Comparison of ENCODE assay signal across 8 cellular contexts in genomic region chr6:157762636-157763035, GRCh38.
DNase-seq lines count a peak whose midpoint lies in the region; ATAC-seq, FAIRE-seq and TF ChIP-seq lines count a peak whose summit lies in the region.

No MANE protein-coding gene starts in this region.

- H3K27ac ChIP-seq in RWPE1 = peak overlapping the region; percentile 64
- peak overlapping the region; percentile 97 for H3K27ac ChIP-seq in endothelial cell of umbilical vein (ENCODE audit: insufficient read depth, low read depth, low read length)

- BruUV-seq in endothelial cell of umbilical vein (replicated peaks; lab: Mats Ljungman, UMichigan) = no TSS peak

- no peaks in the 10 kb centered on the region for H3K9me1 ChIP-seq in endothelial cell of umbilical vein (replicated peaks; ENCODE audit: control insufficient read depth, extremely low read depth, insufficient read depth, low read length)

- H3K36me3 ChIP-seq in endothelial cell of umbilical vein (ENCODE audit: control insufficient read depth in 2 of 2, extremely low read depth in 1 of 2, insufficient read depth in 2 of 2, low read length in 2 of 2) = no peaks in the 10 kb centered on the region

- dilution Hi-C loops in endothelial cell of umbilical vein (cut with MboI; ENCODE audit: extremely low pct_ligation_motif_present, low sequenced_read_pairs) = no loop called here

- peak overlapping the region; percentile 72 for H3K27ac Mint-ChIP-seq in activated CD4-positive, alpha-beta T cell treated with anti-CD3 and anti-CD28 coated beads for 36 hours
- peak overlapping the region; percentile 96 for H3K27ac Mint-ChIP-seq in stimulated activated naive B cell treated with anti-CD40 and anti-IgM and Interleukin-4, amounts not matched to agents 10 μg/mL and 1 μg/mL and 100 μg/mL, for 72 hours

- H2AFZ ChIP-seq in endothelial cell of umbilical vein (ENCODE audit: low read depth, low read length) = no peak overlapping the region

- intact Hi-C loops in activated CD4-positive, alpha-beta T cell treated with anti-CD3 and anti-CD28 coated beads for 36 hours (cut with DNase I, micrococcal nuclease) = loop anchor here (5.0 to 10.0 kb wide), 10 partner anchors 95 to 1092 kb away; no protein-coding TSS in a partner anchor
- intact Hi-C loops in endothelial cell of umbilical vein (cut with micrococcal nuclease) = loop anchor here (5.0 kb wide), 4 partner anchors 220 to 795 kb away; partner anchors contain the start of gene SYNJ2

- H4K20me1 ChIP-seq in endothelial cell of umbilical vein (replicated peaks; ENCODE audit: control insufficient read depth, extremely low read depth, insufficient read depth, low read length) = no peaks in the 10 kb centered on the region

- peaks cover 64% of the 10 kb centered on the region for H3K4me1 ChIP-seq in endothelial cell of umbilical vein (ENCODE audit: control insufficient read depth, extremely low read depth, insufficient read depth, low read length)

- POLR2A ChIA-PET in activated CD4-positive, alpha-beta T cell treated with anti-CD3 and anti-CD28 coated beads for 36 hours (lab: Charles Lee) = interaction anchor here (1.0 kb wide), 1 partner anchor 38 kb away, joined by 3 read pairs; no protein-coding TSS in a partner anchor
- POLR2A ChIA-PET in RWPE1 (lab: Yijun Ruan, JAX; ENCODE audit: low non-redundant PET) (no interaction called here), endothelial cell of umbilical vein (lab: Charles Lee) (no interaction called here)

- H3K9me3 Mint-ChIP-seq in activated CD4-positive, alpha-beta T cell treated with anti-CD3 and anti-CD28 coated beads for 36 hours (ENCODE audit: low read depth) = no peaks in the 10 kb centered on the region
- H3K9me3 Mint-ChIP-seq in stimulated activated naive B cell treated with anti-CD40 and anti-IgM and Interleukin-4, amounts not matched to agents 10 μg/mL and 1 μg/mL and 100 μg/mL, for 72 hours = peaks cover 1 to 3% of the 10 kb centered on the region in 2 donors

- FAIRE-seq in endothelial cell of umbilical vein (lab: Jason Lieb, UNC) = no peak

- TF ChIP-seq CTCF in RWPE1 (conservative IDR thresholded peaks at IDR 0.05; ENCODE audit: low read depth) (no peak), endothelial cell of umbilical vein (IDR thresholded peaks at IDR 0.05; ENCODE audit: extremely low read depth in 1 of 2, insufficient read depth in 1 of 2, low read depth in 1 of 2, low read length in 2 of 2) (peak in 1 of 2 donors; percentile 26)

- no peak for ATAC-seq in activated CD4-positive, alpha-beta T cell treated with anti-CD3 and anti-CD28 coated beads for 36 hours
- no peak for ATAC-seq in stimulated activated naive B cell treated with anti-CD40 and anti-IgM and Interleukin-4, amounts not matched to agents 10 μg/mL and 1 μg/mL and 100 μg/mL, for 72 hours (replicated peaks)
- no peak for ATAC-seq in GM21367 (IDR thresholded peaks at IDR 0.05; ENCODE audit: unreplicated experiment)

- H3K9me3 ChIP-seq in endothelial cell of umbilical vein (replicated peaks; ENCODE audit: control insufficient read depth, insufficient read depth, low read length) = no peaks in the 10 kb centered on the region

- H3K4me2 ChIP-seq in endothelial cell of umbilical vein (ENCODE audit: insufficient read depth, low read length) = no peak overlapping the region

- H3K4me1 Mint-ChIP-seq in activated CD4-positive, alpha-beta T cell treated with anti-CD3 and anti-CD28 coated beads for 36 hours = peaks cover 87% of the 10 kb centered on the region
- H3K4me1 Mint-ChIP-seq in stimulated activated naive B cell treated with anti-CD40 and anti-IgM and Interleukin-4, amounts not matched to agents 10 μg/mL and 1 μg/mL and 100 μg/mL, for 72 hours = peaks cover 72 to 95% of the 10 kb centered on the region in 2 donors

- no peak for TF ChIP-seq POLR2A in endothelial cell of umbilical vein (IDR thresholded peaks at IDR 0.05; ENCODE audit: low read depth, low read length)

- H3K27me3 ChIP-seq in endothelial cell of umbilical vein (ENCODE audit: control insufficient read depth in 2 of 2, insufficient read depth in 2 of 2, low read length in 2 of 2) = no peaks in the 10 kb centered on the region

- peaks cover 5% of the 10 kb centered on the region for H3K27me3 Mint-ChIP-seq in activated CD4-positive, alpha-beta T cell treated with anti-CD3 and anti-CD28 coated beads for 36 hours
- no peaks in the 10 kb centered on the region for H3K27me3 Mint-ChIP-seq in stimulated activated naive B cell treated with anti-CD40 and anti-IgM and Interleukin-4, amounts not matched to agents 10 μg/mL and 1 μg/mL and 100 μg/mL, for 72 hours

- H3K9ac ChIP-seq in endothelial cell of umbilical vein (replicated peaks; ENCODE audit: extremely low read depth, insufficient read depth, low read length) = no peak overlapping the region

- peak; percentile 30 for DNase-seq in activated CD4-positive, alpha-beta T cell treated with anti-CD3 and anti-CD28 coated beads for 36 hours
- no peak for DNase-seq in activated CD4-positive, alpha-beta T cell treated with anti-CD3 and anti-CD28 coated beads, Interleukin-2, amount 50 U/mL, for 1 hour
- DNase-seq in RWPE1 (ENCODE audit: low spot score) (no peak), endothelial cell of umbilical vein (ENCODE audit: low read depth, low spot score) (peak; percentile 39), HK-2 (ENCODE audit: unreplicated experiment) (no peak)
- no peak for DNase-seq in stimulated activated naive B cell treated with anti-CD40 and anti-IgM and Interleukin-4, amounts not matched to agents 10 μg/mL and 1 μg/mL and 100 μg/mL, for 72 hours
- no peak for DNase-seq in stimulated activated CD4-positive, alpha-beta T cell treated with anti-CD3 and anti-CD28 coated beads, Interleukin-15, amount 100 ng/mL, for 24 hours

- no peaks in the 10 kb centered on the region for H3K36me3 Mint-ChIP-seq in activated CD4-positive, alpha-beta T cell treated with anti-CD3 and anti-CD28 coated beads for 36 hours (ENCODE audit: low read depth)
- H3K36me3 Mint-ChIP-seq in stimulated activated naive B cell treated with anti-CD40 and anti-IgM and Interleukin-4, amounts not matched to agents 10 μg/mL and 1 μg/mL and 100 μg/mL, for 72 hours = peaks cover 3 to 4% of the 10 kb centered on the region in 2 donors

- CTCF ChIA-PET in activated CD4-positive, alpha-beta T cell treated with anti-CD3 and anti-CD28 coated beads for 36 hours (lab: Charles Lee) = interaction anchor here (1.0 to 1.5 kb wide), 7 partner anchors 27 to 264 kb away, joined by 3 to 6 read pairs (median 4); no protein-coding TSS in a partner anchor
- CTCF ChIA-PET in RWPE1 (lab: Yijun Ruan, JAX) = interaction anchor here (0.6 kb wide), 1 partner anchor 82 kb away, joined by 4 read pairs; no protein-coding TSS in a partner anchor
- CTCF ChIA-PET in endothelial cell of umbilical vein (lab: Charles Lee) = interaction anchor here (0.9 to 10.6 kb wide), 2 partner anchors 30 to 111 kb away, joined by 4 to 235 read pairs; no protein-coding TSS in a partner anchor

- H3K79me2 ChIP-seq in endothelial cell of umbilical vein (ENCODE audit: control insufficient read depth, insufficient read depth, low read length) = no peaks in the 10 kb centered on the region

- no peak overlapping the region for H3K4me3 ChIP-seq in endothelial cell of umbilical vein (replicated peaks in 1 of 3; ENCODE audit: insufficient read depth in 1 of 3, low read depth in 1 of 3, low read length in 3 of 3)

- H3K4me3 Mint-ChIP-seq in activated CD4-positive, alpha-beta T cell treated with anti-CD3 and anti-CD28 coated beads for 36 hours = no peak overlapping the region
- H3K4me3 Mint-ChIP-seq in stimulated activated naive B cell treated with anti-CD40 and anti-IgM and Interleukin-4, amounts not matched to agents 10 μg/mL and 1 μg/mL and 100 μg/mL, for 72 hours = peak overlapping the region in 1 of 2 donors; percentile 63

TF ChIP-seq in endothelial cell of umbilical vein, 7 proteins besides CTCF, POLR2A, EP300 and RAD21:
- no peak for TF ChIP-seq JUN (IDR thresholded peaks at IDR 0.05; ENCODE audit: borderline replicate concordance, insufficient read depth, insufficient read length, low read depth)
- TF ChIP-seq EZH2 (IDR thresholded peaks at IDR 0.05; ENCODE audit: borderline replicate concordance, low read depth, low read length, severe bottlenecking) = no peak
- no peak for TF ChIP-seq GATA2 (IDR thresholded peaks at IDR 0.05; ENCODE audit: insufficient read depth, insufficient read length, low read depth, low read length)
- TF ChIP-seq, protein P1, sequence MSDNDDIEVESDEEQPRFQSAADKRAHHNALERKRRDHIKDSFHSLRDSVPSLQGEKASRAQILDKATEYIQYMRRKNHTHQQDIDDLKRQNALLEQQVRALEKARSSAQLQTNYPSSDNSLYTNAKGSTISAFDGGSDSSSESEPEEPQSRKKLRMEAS (IDR thresholded peaks at IDR 0.05; ENCODE audit: insufficient read depth, insufficient read length) = no peak
- no peak for TF ChIP-seq MYC (IDR thresholded peaks at IDR 0.05; ENCODE audit: low read depth, low read length)
- no peak for TF ChIP-seq FOS (IDR thresholded peaks at IDR 0.05; ENCODE audit: borderline replicate concordance, insufficient read depth, low read length)
- no peak for TF ChIP-seq POLR2AphosphoS5 (IDR thresholded peaks at IDR 0.05; ENCODE audit: insufficient read depth, low read depth, low read length)
TF ChIP-seq in endothelial cell of umbilical vein: peak in this region for 0.

Comparison
In these comparisons a context has a peak if more than half of its experiments do, and no peak if none do; other contexts are left out.
1. DNase-seq: peak in activated CD4-positive, alpha-beta T cell treated with anti-CD3 and anti-CD28 coated beads for 36 hours (single experiment) and endothelial cell of umbilical vein (single experiment); none in activated CD4-positive, alpha-beta T cell treated with anti-CD3 and anti-CD28 coated beads, Interleukin-2, amount 50 U/mL, for 1 hour (single experiment), RWPE1 (single experiment), stimulated activated naive B cell treated with anti-CD40 and anti-IgM and Interleukin-4, amounts not matched to agents 10 μg/mL and 1 μg/mL and 100 μg/mL, for 72 hours (single experiment), stimulated activated CD4-positive, alpha-beta T cell treated with anti-CD3 and anti-CD28 coated beads, Interleukin-15, amount 100 ng/mL, for 24 hours (single experiment) and HK-2 (single experiment).